In genomic region chr19:13398780-13399726, GRCh38 we compare ENCODE assay signal across 10 cellular contexts.
A peak's percentile ranks its signal among the peaks of the same experiment; 100 is the strongest.
DNase-seq lines count a peak whose midpoint lies in the region; ATAC-seq and TF ChIP-seq lines count a peak whose summit lies in the region.
"Had no signal": no experiment of that assay in that cellular context is flagged by ENCODE, and none has a peak within 500 bp of the region (broad histone marks: within the 10 kb centered on the region; RNA-seq: fewer than 3 reads in every experiment).

No MANE protein-coding gene starts in this region.

- H3K9me3 ChIP-seq in BLaER1 treated with 17β-estradiol and CSF1 and Interleukin-3, amounts not matched to agents 10 nM and 100 nM (replicated peaks in 1 of 11) = peaks cover 9 to 14% (median 12%) of the 10 kb centered on the region in 11 experiments
- H3K9me3 ChIP-seq in mammary epithelial cell (replicated peaks; ENCODE audit: insufficient read depth, low read length) (no peaks in the 10 kb centered on the region), esophagus muscularis mucosa (peaks cover 0 to 23% (median 12%) of the 10 kb centered on the region in 4 donors)

- TSS peak; percentile 94 for BruUV-seq in mammary epithelial cell (replicated peaks; lab: Mats Ljungman, UMichigan)

- peak overlapping the region; percentile 23 to 81 (median 73); a peak in 20 of 22 replicates for H3K27ac ChIP-seq in BLaER1 treated with 17β-estradiol and CSF1 and Interleukin-3, amounts not matched to agents 10 nM and 100 nM
- H3K27ac ChIP-seq in mammary epithelial cell (ENCODE audit: insufficient read depth, low read depth, low read length) (peak overlapping the region; percentile 82), esophagus muscularis mucosa (replicated peaks in 1 of 4) (no peak overlapping the region)

- no peaks in the 10 kb centered on the region for H3K27me3 ChIP-seq in BLaER1 treated with 17β-estradiol and CSF1 and Interleukin-3, amounts not matched to agents 10 nM and 100 nM
- no peaks in the 10 kb centered on the region for H3K27me3 ChIP-seq in mammary epithelial cell (ENCODE audit: insufficient read depth, low read length)
- peaks cover 0 to 51% (median 0%) of the 10 kb centered on the region in 4 donors for H3K27me3 ChIP-seq in esophagus muscularis mucosa

- TF ChIP-seq EP300 in esophagus muscularis mucosa (IDR thresholded peaks at IDR 0.05) = no peak

- no peak for TF ChIP-seq POLR2A in esophagus muscularis mucosa (IDR thresholded peaks at IDR 0.05; ENCODE audit: low read depth)

- no peak for TF ChIP-seq CTCF in mammary epithelial cell (conservative IDR thresholded peaks at IDR 0.05 in 1 of 2, IDR thresholded peaks at IDR 0.05 in 1 of 2; ENCODE audit: extremely low read depth in 1 of 2, insufficient read depth in 1 of 2, low read depth in 1 of 2, low read length in 2 of 2)
- TF ChIP-seq CTCF in esophagus muscularis mucosa (IDR thresholded peaks at IDR 0.05) = no peak

- no peaks in the 10 kb centered on the region; a peak in 1 of 22 replicates for H4K20me1 ChIP-seq in BLaER1 treated with 17β-estradiol and CSF1 and Interleukin-3, amounts not matched to agents 10 nM and 100 nM
- H4K20me1 ChIP-seq in mammary epithelial cell (ENCODE audit: insufficient read depth, low read length) = no peaks in the 10 kb centered on the region

- H3K36me3 ChIP-seq in BLaER1 treated with 17β-estradiol and CSF1 and Interleukin-3, amounts not matched to agents 10 nM and 100 nM = peaks cover 0 to 4% (median 0%) of the 10 kb centered on the region in 11 experiments; a peak in 1 of 22 replicates
- H3K36me3 ChIP-seq in mammary epithelial cell (ENCODE audit: insufficient read depth, low read length) (no peaks in the 10 kb centered on the region), esophagus muscularis mucosa (no peaks in the 10 kb centered on the region)

- intact Hi-C loops in mammary epithelial cell (cut with micrococcal nuclease) (no loop called here), esophagus muscularis mucosa (cut with DNase I) (no loop called here)

- peak overlapping the region; percentile 39 to 96 (median 77) for H3K4me2 ChIP-seq in BLaER1 treated with 17β-estradiol and CSF1 and Interleukin-3, amounts not matched to agents 10 nM and 100 nM
- peak overlapping the region; percentile 75 for H3K4me2 ChIP-seq in mammary epithelial cell (ENCODE audit: insufficient read depth, low read depth, low read length)

- H3K79me2 ChIP-seq in mammary epithelial cell (ENCODE audit: insufficient read depth, low read length) = no peaks in the 10 kb centered on the region

- CTCF ChIA-PET in mammary epithelial cell (lab: Charles Lee; ENCODE audit: low non-redundant PET) = interaction anchor here (0.5 to 0.6 kb wide), 3 partner anchors 137 to 682 kb away, joined by 3 to 6 read pairs (median 4); no protein-coding TSS in a partner anchor

- WGBS in mammary epithelial cell (ENCODE audit: low coverage, missing lambda C conversion rate) = 20% methylated on average over 8 of the region's 10 CpGs
- 55% methylated on average over 9 of the region's 10 CpGs for WGBS in esophagus muscularis mucosa

- H3K4me3 ChIP-seq in BLaER1 treated with 17β-estradiol and CSF1 and Interleukin-3, amounts not matched to agents 10 nM and 100 nM = peak overlapping the region in 2 of 10 experiments; percentile 34 to 40; a peak in 4 of 20 replicates
- H3K4me3 ChIP-seq in mammary epithelial cell (replicated peaks in 1 of 3; ENCODE audit: insufficient read depth in 1 of 3, low read depth in 2 of 3, low read length in 3 of 3) (peak overlapping the region in 1 of 3 experiments; percentile 7), esophagus muscularis mucosa (no peak overlapping the region)

- H3K4me1 ChIP-seq in BLaER1 treated with 17β-estradiol and CSF1 and Interleukin-3, amounts not matched to agents 10 nM and 100 nM = peaks cover 19 to 61% (median 37%) of the 10 kb centered on the region in 10 experiments
- H3K4me1 ChIP-seq in mammary epithelial cell (ENCODE audit: insufficient read depth, low read length) (peaks cover 43% of the 10 kb centered on the region), esophagus muscularis mucosa (no peaks in the 10 kb centered on the region)

- H2AFZ ChIP-seq in mammary epithelial cell (ENCODE audit: low read depth, low read length) = peak overlapping the region; percentile 60

- in situ Hi-C loops in mammary epithelial cell (cut with MboI; ENCODE audit: low sequenced_read_pairs in 2 of 2) = no loop called here
- in situ Hi-C loops in KBM-7 (cut with MboI; ENCODE audit: low pct_unique_long_range_greater_than_20kb, low sequenced_read_pairs) = no loop called here

- H3K9ac ChIP-seq in BLaER1 treated with 17β-estradiol and CSF1 and Interleukin-3, amounts not matched to agents 10 nM and 100 nM = peak overlapping the region in 9 of 11 experiments; percentile 29 to 67 (median 60); a peak in 16 of 22 replicates
- H3K9ac ChIP-seq in mammary epithelial cell (ENCODE audit: insufficient read depth, low read length) = peak overlapping the region; percentile 30

- no peak for ATAC-seq in GM19351 (IDR thresholded peaks at IDR 0.05; ENCODE audit: unreplicated experiment)
- ATAC-seq: sciatic nerve had no signal

- dilution Hi-C loops in mammary epithelial cell (cut with HindIII; ENCODE audit: low sequenced_read_pairs) = loop anchor here (5.0 kb wide), 2 partner anchors 43 to 62 kb away; no protein-coding TSS in a partner anchor

- DNase-seq in NCI-H2029 treated with DMSO at 0.1 percent for 48 hours (lab: John Stamatoyannopoulos, UW) (peak; percentile 85), mammary epithelial cell (peak; percentile 90), lung microvascular endothelial cell (ENCODE audit: low read depth in 2 of 2) (peak; percentile 20 to 79), KBM-7 (no peak), esophagus muscularis mucosa (ENCODE audit: extremely low spot score) (no peak), SHP77 treated with DMSO at 0.1 percent for 48 hours (lab: John Stamatoyannopoulos, UW) (no peak)
- DNase-seq: activated naive CD4-positive, alpha-beta T cell treated with Interleukin-2 at 50 U/mL for 16 hours had no signal

Comparison
In these comparisons a context has a peak if more than half of its experiments do, and no peak if none do; other contexts are left out.
1. H3K27ac ChIP-seq: peak in BLaER1 treated with 17β-estradiol and CSF1 and Interleukin-3, amounts not matched to agents 10 nM and 100 nM (11 of 11) and mammary epithelial cell (single experiment); none in esophagus muscularis mucosa (0 of 4).
2. DNase-seq: peak in NCI-H2029 treated with DMSO at 0.1 percent for 48 hours (single experiment), mammary epithelial cell (single experiment) and lung microvascular endothelial cell (2 of 2); none in KBM-7 (single experiment), esophagus muscularis mucosa (single experiment) and SHP77 treated with DMSO at 0.1 percent for 48 hours (single experiment).